Comparison of ENCODE assay signal across 1 cellular context in genomic region chr11:61972112-61972795, GRCh38.
TF ChIP-seq lines count a peak whose summit lies in the region.

No MANE protein-coding gene starts in this region.

TF ChIP-seq in K562, 482 proteins besides CTCF, POLR2A, EP300 and RAD21 (continued from another document and continues in another):
- TF ChIP-seq MGA (IDR thresholded peaks at IDR 0.05) (no peak), C11orf30 (IDR thresholded peaks at IDR 0.05; ENCODE audit: low read depth) (no peak), ZNF644 (tag; IDR thresholded peaks at IDR 0.05; ENCODE audit: low read depth) (peak; percentile 77), TSC22D4 (tag; IDR thresholded peaks at IDR 0.05) (no peak), ZFP36 (IDR thresholded peaks at IDR 0.05; ENCODE audit: low read depth, low read length, partially characterized antibody) (no peak), ZNF140 (CRISPR knock-in tag; IDR thresholded peaks at IDR 0.05) (no peak), ZNF3 (CRISPR knock-in tag; IDR thresholded peaks at IDR 0.05) (no peak), ZNF696 (CRISPR knock-in tag; conservative IDR thresholded peaks at IDR 0.05) (no peak), ASH1L (IDR thresholded peaks at IDR 0.05; ENCODE audit: borderline replicate concordance, low read depth, partially characterized antibody) (no peak), THRB (CRISPR knock-in tag; conservative IDR thresholded peaks at IDR 0.05) (no peak), RHOXF2B (CRISPR knock-in tag; conservative IDR thresholded peaks at IDR 0.05) (no peak), SMARCA4 (IDR thresholded peaks at IDR 0.05) (no peak), ZBTB2 (IDR thresholded peaks at IDR 0.05) (no peak), ZNF318 (IDR thresholded peaks at IDR 0.05; ENCODE audit: borderline replicate concordance in 1 of 2, low read depth in 1 of 2) (no peak), ZBTB11 (CRISPR knock-in tag; IDR thresholded peaks at IDR 0.05) (no peak; a peak in 1 of 6 replicates), PHF20 (IDR thresholded peaks at IDR 0.05; ENCODE audit: partially characterized antibody) (no peak), CREB3 (tag; conservative IDR thresholded peaks at IDR 0.05; ENCODE audit: low read depth) (peak; percentile 73; the same call in 1 of the 2 replicates), NCOA4 (IDR thresholded peaks at IDR 0.05; ENCODE audit: partially characterized antibody) (no peak), SAP30 (IDR thresholded peaks at IDR 0.05; ENCODE audit: borderline replicate concordance, insufficient read depth, low read depth, low read length, poor library complexity, severe bottlenecking) (no peak), MYC (IDR thresholded peaks at IDR 0.05; ENCODE audit: low read depth, low read length) (no peak), MYC (CRISPR knock-in tag; IDR thresholded peaks at IDR 0.05; ENCODE audit: borderline replicate concordance, low read depth) (0 out of 2 replicates have a peak, but pooled peaks have one; percentile 22)
